Comparison of ENCODE assay signal across 19 cellular contexts in the genomic region with DNA sequence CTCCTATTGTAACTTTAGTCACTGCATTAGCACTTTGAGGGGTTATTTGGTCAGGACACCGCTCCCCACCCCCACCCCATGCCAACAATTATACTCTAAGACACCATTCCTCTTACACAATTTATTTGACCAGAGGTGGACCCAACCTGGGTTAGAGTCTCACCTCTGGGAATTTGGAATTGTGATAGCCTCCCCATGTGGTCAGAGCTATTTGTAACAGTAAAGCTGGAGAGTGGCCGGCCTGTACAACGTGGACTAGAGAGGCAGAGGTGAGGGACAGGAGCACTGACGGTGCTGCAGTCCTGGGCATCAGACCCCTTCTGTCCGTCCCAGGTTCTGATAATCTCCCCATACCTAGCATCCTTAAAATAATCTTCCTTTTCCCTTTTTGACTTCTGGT. TPM values are rescaled to one million over a fixed set of nuclear protein-coding genes. Genes with fewer than 3 reads are reported as not detected.
DNase-seq lines count a peak whose midpoint lies in the region; ATAC-seq and TF ChIP-seq lines count a peak whose summit lies in the region.
"Had no signal": no experiment of that assay in that cellular context is flagged by ENCODE, and none has a peak within 500 bp of the region (broad histone marks: within the 10 kb centered on the region; RNA-seq: fewer than 3 reads in every experiment).

No MANE protein-coding gene starts in this region.

- no peak overlapping the region for H3K4me3 Mint-ChIP-seq in CD14-positive monocyte
- H3K4me3 Mint-ChIP-seq in T-helper 17 cell, result no peak overlapping the region
- H3K4me3 Mint-ChIP-seq: CD8-positive, alpha-beta T cell; GM23338; H9; HFFc6 had no signal

- TF ChIP-seq CTCF in CD14-positive monocyte (IDR thresholded peaks at IDR 0.05), result no peak
- TF ChIP-seq CTCF in right lobe of liver (IDR thresholded peaks at IDR 0.05), result peak in 1 of 4 donors; percentile 17

- H3K4me3 ChIP-seq in right lobe of liver, result no peak overlapping the region
- H3K4me3 ChIP-seq: GM12878, GM23338 had no signal

- H3K36me3 Mint-ChIP-seq in CD14-positive monocyte (peaks cover 44 to 50% of the 10 kb centered on the region in 2 donors), T-helper 17 cell (ENCODE audit: low read depth) (peaks cover 10% of the 10 kb centered on the region)

- H3K4me1 Mint-ChIP-seq in CD14-positive monocyte, result peaks cover 54% of the 10 kb centered on the region
- peaks cover 10% of the 10 kb centered on the region for H3K4me1 Mint-ChIP-seq in T-helper 17 cell

- intact Hi-C loops in CD14-positive monocyte (cut with micrococcal nuclease) (loop anchor here (5.0 to 10.0 kb wide), 3 partner anchors 65 to 142 kb away; a partner anchor contains a TSS), right lobe of liver (cut with DNase I) (loop anchor here in 1 of 2 donors (5.0 to 10.0 kb wide), 2 partner anchors 82 to 435 kb away; no protein-coding TSS in a partner anchor), sciatic nerve (cut with DNase I) (no loop called here)

- no peaks in the 10 kb centered on the region for H3K9me3 Mint-ChIP-seq in CD14-positive monocyte
- H3K9me3 Mint-ChIP-seq: CD4-positive, CD25-positive, alpha-beta regulatory T cell; CD8-positive, alpha-beta T cell; GM23338; H9; HFFc6 had no signal

- H3K9me3 ChIP-seq in T-helper 17 cell (ENCODE audit: control insufficient read depth, low read length, poor library complexity, severe bottlenecking) (no peaks in the 10 kb centered on the region), right lobe of liver (no peaks in the 10 kb centered on the region)
- H3K9me3 ChIP-seq: Caco-2 had no signal

- H3K27ac ChIP-seq in right lobe of liver, result peak overlapping the region in 1 of 3 donors; percentile 13

- TF ChIP-seq POLR2A in right lobe of liver (IDR thresholded peaks at IDR 0.05), result no peak

- H3K27me3 Mint-ChIP-seq in CD14-positive monocyte (ENCODE audit: low read depth in 3 of 3) (peaks cover 0 to 2% (median 0%) of the 10 kb centered on the region in 3 donors), T-helper 17 cell (no peaks in the 10 kb centered on the region)
- H3K27me3 Mint-ChIP-seq: CD4-positive, CD25-positive, alpha-beta regulatory T cell had no signal

- H3K27ac Mint-ChIP-seq in CD14-positive monocyte (peak overlapping the region in 6 of 7 donors; percentile 26 to 94 (median 86)), T-helper 17 cell (peak overlapping the region; percentile 41)
- H3K27ac Mint-ChIP-seq: GM23338, HFFc6 had no signal

- H3K36me3 ChIP-seq in right lobe of liver, result peaks cover 0 to 25% (median 6%) of the 10 kb centered on the region in 4 donors

- 41% methylated on average over 4 of the region's 5 CpGs for WGBS in right lobe of liver (ENCODE audit: insufficient coverage, low coverage, low lambda C conversion rate, missing lambda C conversion rate)

- DNase-seq in CD14-positive monocyte (ENCODE audit: low spot score), result no peak
- no peak for DNase-seq in T-helper 17 cell
- no peak for DNase-seq in right lobe of liver
- DNase-seq in sciatic nerve (ENCODE audit: low spot score), result no peak
- DNase-seq in HCEC 1CT, result no peak
- no peak for DNase-seq in NCI-H2107 (lab: John Stamatoyannopoulos, UW)
- DNase-seq: Caco-2; CD4-positive, CD25-positive, alpha-beta regulatory T cell; CD8-positive, alpha-beta T cell; DMS153; EL; GDM1; H9; HFFc6 had no signal

- H3K27me3 ChIP-seq in right lobe of liver, result no peaks in the 10 kb centered on the region

- ATAC-seq in T-helper 17 cell (no peak), right lobe of liver (peak; percentile 3 to 6 (median 5)), sciatic nerve (peak; percentile 23), HG03432 (IDR thresholded peaks at IDR 0.05; ENCODE audit: unreplicated experiment) (no peak)

- peaks cover 0 to 24% (median 3%) of the 10 kb centered on the region in 4 donors for H3K4me1 ChIP-seq in right lobe of liver
- H3K4me1 ChIP-seq: Caco-2 had no signal

RNA-seq across cellular contexts. Expression of a gene that starts 3.3 kb away (rescaled TPM):
- polyA plus RNA-seq in CD14-positive monocyte, result 10 to 100 TPM; 28.0 to 29.2 TPM
- total RNA-seq in T-helper 17 cell, result 1 to 10 TPM in 1 of 2 donors, under 1 TPM in 1; 0.94 to 2.3 TPM
- 100 to 1,000 TPM in 5 of 6 experiments, 10 to 100 TPM in 1; 95.8 to 190 (median 174) TPM for total RNA-seq in right lobe of liver
- 2.1 TPM for total RNA-seq in sciatic nerve
- total RNA-seq: A172, HFFc6 had no signal
- polyA plus RNA-seq: CD4-positive, CD25-positive, alpha-beta regulatory T cell had no signal

RNA-seq across cellular contexts. Expression of a gene that starts 35.9 kb away (rescaled TPM):
- polyA plus RNA-seq in CD14-positive monocyte, result 100 to 1,000 TPM; 647 to 963 TPM
- total RNA-seq in T-helper 17 cell, result 10 to 100 TPM; 44.5 to 60.5 TPM
- total RNA-seq in right lobe of liver, result 10 to 100 TPM; 19.0 to 32.5 (median 27.1) TPM
- total RNA-seq in sciatic nerve, result 56.5 TPM

RNA-seq across cellular contexts. Expression of a gene that starts 56.4 kb away (rescaled TPM):
- 1 to 10 TPM in 1 of 2 donors, under 1 TPM in 1; 0.43 to 1.0 TPM for polyA plus RNA-seq in CD14-positive monocyte
- 1 to 10 TPM in 1 of 2 donors, under 1 TPM in 1; 0.47 to 1.1 TPM for total RNA-seq in T-helper 17 cell
- 10 to 100 TPM; 41.4 to 97.8 (median 69.1) TPM for total RNA-seq in right lobe of liver
- total RNA-seq in sciatic nerve, result 0.76 TPM

RNA-seq across cellular contexts. Expression of a gene that starts 57.1 kb away (rescaled TPM):
- polyA plus RNA-seq in CD14-positive monocyte, result not detected
- under 1 TPM in 1 of 2 donors, not detected in 1; 0.10 TPM for total RNA-seq in T-helper 17 cell
- 1 to 10 TPM in 2 of 6 experiments, under 1 TPM in 4; 0.19 to 1.8 (median 0.89) TPM for total RNA-seq in right lobe of liver
- 0.40 TPM for total RNA-seq in sciatic nerve
- total RNA-seq: A172; Caco-2; CD4-positive, CD25-positive, alpha-beta regulatory T cell; CD8-positive, alpha-beta T cell; GM12878; GM23338; H9; HFFc6 had no signal
- polyA plus RNA-seq: BJ; CD4-positive, CD25-positive, alpha-beta regulatory T cell; GM23338 had no signal

Comparison
In these comparisons a context has a peak if more than half of its experiments do, and no peak if none do; other contexts are left out.
1. ATAC-seq: peak in right lobe of liver (4 of 4) and sciatic nerve (single experiment); none in T-helper 17 cell (single experiment) and HG03432 (single experiment).
2. RNA of a gene that starts 3.3 kb away (total RNA-seq): 95.8 to 190 TPM in right lobe of liver; 0.94 to 2.3 TPM in T-helper 17 cell and 2.1 TPM in sciatic nerve (single experiment); every median in the first group is over 10 times any median in the second.
3. RNA of a gene that starts 56.4 kb away (total RNA-seq): 41.4 to 97.8 TPM in right lobe of liver; 0.47 to 1.1 TPM in T-helper 17 cell and 0.76 TPM in sciatic nerve (single experiment); every median in the first group is over 10 times any median in the second.